ENCODE assay signal across 2 cellular contexts in the genomic region with DNA sequence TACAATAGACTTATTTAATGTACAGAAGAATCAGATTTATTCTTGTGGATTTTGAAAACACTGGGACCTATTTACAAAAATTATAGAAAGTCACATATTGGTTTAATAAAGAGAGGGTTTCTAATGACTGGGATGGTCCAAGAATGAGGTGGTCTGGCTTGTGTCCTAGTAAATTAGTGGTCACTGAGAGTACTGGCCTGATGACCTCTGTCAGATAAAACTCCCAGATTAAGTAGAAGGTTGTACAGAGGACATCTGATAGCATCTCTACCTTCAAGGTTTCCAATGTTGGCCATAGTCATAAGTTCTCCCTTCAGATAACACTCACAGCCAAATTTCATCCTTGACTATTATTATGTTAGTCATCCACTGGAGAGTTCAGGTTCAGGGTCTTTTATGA.
TF ChIP-seq lines count a peak whose summit lies in the region.

No MANE protein-coding gene starts in this region.

TF ChIP-seq in SK-N-SH, 30 proteins besides CTCF, POLR2A, EP300 and RAD21 (continued from another document):
- TF ChIP-seq YY1 (IDR thresholded peaks at IDR 0.05; ENCODE audit: low read depth) (no peak), RFX5 (IDR thresholded peaks at IDR 0.05; ENCODE audit: low read length) (no peak), GATA2 (CRISPR knock-in tag; IDR thresholded peaks at IDR 0.05) (peak; percentile 93), NFIC (IDR thresholded peaks at IDR 0.05; ENCODE audit: borderline replicate concordance) (no peak)

TF ChIP-seq in SK-N-SH treated with all-trans-retinoic acid at 6 μM for 48 hours, 23 proteins besides CTCF, POLR2A, EP300 and RAD21 (continued from another document):
- TF ChIP-seq, protein P1, sequence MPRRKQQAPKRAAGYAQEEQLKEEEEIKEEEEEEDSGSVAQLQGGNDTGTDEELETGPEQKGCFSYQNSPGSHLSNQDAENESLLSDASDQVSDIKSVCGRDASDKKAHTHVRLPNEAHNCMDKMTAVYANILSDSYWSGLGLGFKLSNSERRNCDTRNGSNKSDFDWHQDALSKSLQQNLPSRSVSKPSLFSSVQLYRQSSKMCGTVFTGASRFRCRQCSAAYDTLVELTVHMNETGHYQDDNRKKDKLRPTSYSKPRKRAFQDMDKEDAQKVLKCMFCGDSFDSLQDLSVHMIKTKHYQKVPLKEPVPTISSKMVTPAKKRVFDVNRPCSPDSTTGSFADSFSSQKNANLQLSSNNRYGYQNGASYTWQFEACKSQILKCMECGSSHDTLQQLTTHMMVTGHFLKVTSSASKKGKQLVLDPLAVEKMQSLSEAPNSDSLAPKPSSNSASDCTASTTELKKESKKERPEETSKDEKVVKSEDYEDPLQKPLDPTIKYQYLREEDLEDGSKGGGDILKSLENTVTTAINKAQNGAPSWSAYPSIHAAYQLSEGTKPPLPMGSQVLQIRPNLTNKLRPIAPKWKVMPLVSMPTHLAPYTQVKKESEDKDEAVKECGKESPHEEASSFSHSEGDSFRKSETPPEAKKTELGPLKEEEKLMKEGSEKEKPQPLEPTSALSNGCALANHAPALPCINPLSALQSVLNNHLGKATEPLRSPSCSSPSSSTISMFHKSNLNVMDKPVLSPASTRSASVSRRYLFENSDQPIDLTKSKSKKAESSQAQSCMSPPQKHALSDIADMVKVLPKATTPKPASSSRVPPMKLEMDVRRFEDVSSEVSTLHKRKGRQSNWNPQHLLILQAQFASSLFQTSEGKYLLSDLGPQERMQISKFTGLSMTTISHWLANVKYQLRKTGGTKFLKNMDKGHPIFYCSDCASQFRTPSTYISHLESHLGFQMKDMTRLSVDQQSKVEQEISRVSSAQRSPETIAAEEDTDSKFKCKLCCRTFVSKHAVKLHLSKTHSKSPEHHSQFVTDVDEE (CRISPR knock-in tag; IDR thresholded peaks at IDR 0.05), result peak; percentile 90; the same call in 1 of the 2 replicates
- peak; percentile 44 for TF ChIP-seq ISL1 (CRISPR knock-in tag; IDR thresholded peaks at IDR 0.05)
- TF ChIP-seq SNAI2 (CRISPR knock-in tag; IDR thresholded peaks at IDR 0.05), result 0 out of 2 replicates have a peak, but pooled peaks have one; percentile 51
- TF ChIP-seq ESRRG (CRISPR knock-in tag; IDR thresholded peaks at IDR 0.05), result no peak
- peak; percentile 47; the same call in 1 of the 2 replicates for TF ChIP-seq GLIS3 (CRISPR knock-in tag; IDR thresholded peaks at IDR 0.05)
- TF ChIP-seq CREB5 (CRISPR knock-in tag; IDR thresholded peaks at IDR 0.05; ENCODE audit: low read depth), result no peak
- TF ChIP-seq ZNF565 (CRISPR knock-in tag; conservative IDR thresholded peaks at IDR 0.05; ENCODE audit: low read depth), result peak; percentile 62; the same call in 1 of the 2 replicates
- peak; percentile 98 for TF ChIP-seq TCF4 (CRISPR knock-in tag; IDR thresholded peaks at IDR 0.05; ENCODE audit: borderline replicate concordance)
- TF ChIP-seq PPARA (CRISPR knock-in tag; IDR thresholded peaks at IDR 0.05; ENCODE audit: borderline replicate concordance), result no peak
- no peak for TF ChIP-seq OSR1 (CRISPR knock-in tag; IDR thresholded peaks at IDR 0.05)
